ENCODE assay signal across 8 cellular contexts in the genomic region with DNA sequence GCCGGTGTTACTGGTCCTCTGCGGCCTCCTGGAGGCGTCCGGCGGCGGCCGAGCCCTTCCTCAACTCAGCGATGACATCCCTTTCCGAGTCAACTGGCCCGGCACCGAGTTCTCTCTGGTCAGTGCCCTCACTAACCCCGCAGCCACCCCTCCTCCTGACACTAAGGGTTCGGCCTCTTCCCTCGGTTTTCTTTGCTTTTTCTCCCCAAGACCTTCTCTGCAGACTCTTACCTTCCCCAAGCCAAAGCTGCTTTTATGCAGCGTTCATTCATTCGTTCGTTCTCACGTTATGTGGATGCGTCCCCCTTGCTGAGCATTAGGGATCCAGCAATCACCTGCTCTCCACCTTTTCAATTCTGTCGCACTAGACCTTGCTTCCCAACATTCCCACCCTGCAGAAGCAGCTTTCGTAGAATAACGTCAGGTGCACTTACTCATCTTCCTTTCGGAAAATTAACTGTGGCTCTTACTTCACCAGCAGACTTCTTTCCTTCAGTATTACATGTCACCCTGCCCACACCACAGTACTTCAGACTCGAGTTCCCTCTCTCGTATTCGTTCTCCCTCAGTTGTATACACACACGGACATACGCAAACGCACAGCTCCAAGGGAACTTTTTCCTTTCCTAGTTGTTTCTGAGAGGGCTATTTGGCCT.
A peak's percentile ranks its signal among the peaks of the same experiment; 100 is the strongest.
DNase-seq lines count a peak whose midpoint lies in the region; ATAC-seq lines count a peak whose summit lies in the region.

No MANE protein-coding gene starts in this region.

- DNase-seq in ELR (ENCODE audit: low read depth) (peak; percentile 58), SW 1271 (lab: John Stamatoyannopoulos, UW) (peak; percentile 22 to 25), epithelial cell of prostate (ENCODE audit: low read depth, low spot score) (no peak), GDM1 (lab: John Stamatoyannopoulos, UW) (no peak), NCI-H446 (lab: John Stamatoyannopoulos, UW) (no peak)

- no peaks in the 10 kb centered on the region for H3K36me3 ChIP-seq in muscle layer of colon (ENCODE audit: insufficient read depth, low read length)

- no peaks in the 10 kb centered on the region for H3K27me3 ChIP-seq in muscle layer of colon (ENCODE audit: control insufficient read depth in 1 of 2, insufficient read depth in 2 of 2, low read length in 2 of 2)

- peak overlapping the region; percentile 78 for H3K27ac ChIP-seq in epithelial cell of prostate
- H3K27ac ChIP-seq in muscle layer of colon (ENCODE audit: low read depth, low read length), result peak overlapping the region; percentile 96

- H3K9me3 ChIP-seq in muscle layer of colon (ENCODE audit: low read length), result no peaks in the 10 kb centered on the region

- peak overlapping the region; percentile 95 for H3K9ac ChIP-seq in muscle layer of colon (ENCODE audit: low read length)

- peak overlapping the region; percentile 83 to 90 for H3K4me3 ChIP-seq in muscle layer of colon (ENCODE audit: low read depth in 1 of 2, low read length in 2 of 2)

- ATAC-seq in GM19463 (IDR thresholded peaks at IDR 0.05; ENCODE audit: unreplicated experiment), result peak; percentile 47
- ATAC-seq in HG03469 (IDR thresholded peaks at IDR 0.05; ENCODE audit: unreplicated experiment), result peak; percentile 22

- H3K4me1 ChIP-seq in muscle layer of colon (ENCODE audit: insufficient read depth, low read length), result peaks cover 28% of the 10 kb centered on the region

Comparison
In these comparisons a context has a peak if more than half of its experiments do, and no peak if none do; other contexts are left out.
1. DNase-seq: peak in ELR (single experiment) and SW 1271 (2 of 2); none in epithelial cell of prostate (single experiment), GDM1 (single experiment) and NCI-H446 (0 of 2).